In genomic region chr1:246622035-246622652, GRCh38 we compare ENCODE assay signal across 21 cellular contexts. TPM values are rescaled to one million over a fixed set of nuclear protein-coding genes. Genes with fewer than 3 reads are reported as not detected.
DNase-seq lines count a peak whose midpoint lies in the region; ATAC-seq and TF ChIP-seq lines count a peak whose summit lies in the region.
"Had no signal": no experiment of that assay in that cellular context is flagged by ENCODE, and none has a peak within 500 bp of the region (broad histone marks: within the 10 kb centered on the region; RNA-seq: fewer than 3 reads in every experiment).

No MANE protein-coding gene starts in this region.

- H2AFZ ChIP-seq in fibroblast of lung (ENCODE audit: low read length): no peak overlapping the region

- no peaks in the 10 kb centered on the region for H3K27me3 Mint-ChIP-seq in activated CD4-positive, alpha-beta T cell treated with anti-CD3 and anti-CD28 coated beads for 36 hours
- H3K27me3 Mint-ChIP-seq in progenitor cell of endocrine pancreas: no peaks in the 10 kb centered on the region
- H3K27me3 Mint-ChIP-seq: activated CD4-positive, alpha-beta memory T cell treated with anti-CD3 and anti-CD28 coated beads, Interleukin-2, amount 10 ng/mL, durations not matched to agents 7 days and 5 days; activated naive CD4-positive, alpha-beta T cell treated with anti-CD3 and anti-CD28 coated beads, Interleukin-2, amount 50 U/mL, for 24 hours; brain; naive B cell had no signal

- H3K27ac Mint-ChIP-seq in activated CD4-positive, alpha-beta T cell treated with anti-CD3 and anti-CD28 coated beads for 36 hours: peak overlapping the region; percentile 73
- H3K27ac Mint-ChIP-seq in progenitor cell of endocrine pancreas: peak overlapping the region; percentile 88
- H3K27ac Mint-ChIP-seq: activated CD4-positive, alpha-beta memory T cell treated with anti-CD3 and anti-CD28 coated beads, Interleukin-2, amount 10 ng/mL, durations not matched to agents 7 days and 5 days; activated naive CD4-positive, alpha-beta T cell treated with anti-CD3 and anti-CD28 coated beads, Interleukin-2, amount 50 U/mL, for 24 hours; T-helper 2 cell treated with Interferon-gamma antibody and Interleukin-4, amounts not matched to agents 5 μg/mL and 100 μg/mL, for 36 hours had no signal

- TF ChIP-seq CTCF in fibroblast of lung (conservative IDR thresholded peaks at IDR 0.05 in 1 of 2, IDR thresholded peaks at IDR 0.05 in 1 of 2; ENCODE audit: low read depth in 1 of 2, low read length in 2 of 2) (no peak), progenitor cell of endocrine pancreas (IDR thresholded peaks at IDR 0.05; ENCODE audit: unreplicated experiment) (no peak)

- peaks cover 27% of the 10 kb centered on the region for H3K36me3 Mint-ChIP-seq in activated CD4-positive, alpha-beta T cell treated with anti-CD3 and anti-CD28 coated beads for 36 hours (ENCODE audit: low read depth)
- H3K36me3 Mint-ChIP-seq in progenitor cell of endocrine pancreas (ENCODE audit: insufficient read depth): peaks cover 36% of the 10 kb centered on the region

- CTCF ChIA-PET in activated CD4-positive, alpha-beta T cell treated with anti-CD3 and anti-CD28 coated beads for 36 hours (lab: Charles Lee): interaction anchor here (1.0 to 1.2 kb wide), 3 partner anchors 22 to 63 kb away, joined by 3 to 4 read pairs (median 3); no protein-coding TSS in a partner anchor

- H3K9me3 ChIP-seq in fibroblast of lung (ENCODE audit: control insufficient read depth, insufficient read depth, low read depth, low read length): no peaks in the 10 kb centered on the region
- H3K9me3 ChIP-seq: BE2C, ovary had no signal

- H3K36me3 ChIP-seq in fibroblast of lung (ENCODE audit: control insufficient read depth, insufficient read depth, low read length): peaks cover 2% of the 10 kb centered on the region
- H3K36me3 ChIP-seq: ovary had no signal

- H3K4me3 Mint-ChIP-seq in activated CD4-positive, alpha-beta T cell treated with anti-CD3 and anti-CD28 coated beads for 36 hours: no peak overlapping the region
- no peak overlapping the region for H3K4me3 Mint-ChIP-seq in progenitor cell of endocrine pancreas (ENCODE audit: low read depth)
- H3K4me3 Mint-ChIP-seq: activated CD4-positive, alpha-beta memory T cell treated with anti-CD3 and anti-CD28 coated beads, Interleukin-2, amount 10 ng/mL, durations not matched to agents 7 days and 5 days; activated naive CD4-positive, alpha-beta T cell treated with anti-CD3 and anti-CD28 coated beads, Interleukin-2, amount 50 U/mL, for 24 hours; brain; immature natural killer cell; naive B cell; T-helper 2 cell treated with Interferon-gamma antibody and Interleukin-4, amounts not matched to agents 5 μg/mL and 100 μg/mL, for 36 hours had no signal

- no peak for DNase-seq in activated CD4-positive, alpha-beta T cell treated with anti-CD3 and anti-CD28 coated beads for 36 hours
- DNase-seq in activated CD4-positive, alpha-beta T cell treated with anti-CD3 and anti-CD28 coated beads for 1 hour: no peak
- DNase-seq in NCI-H460 (ENCODE audit: extremely low read depth, low read depth): peak; percentile 45
- peak; percentile 23 to 24 for DNase-seq in fibroblast of lung (ENCODE audit: low read depth in 2 of 2)
- DNase-seq in progenitor cell of endocrine pancreas (ENCODE audit: low spot score, unreplicated experiment): no peak
- DNase-seq in hypothalamus (lab: John Stamatoyannopoulos, UW): no peak
- DNase-seq: 8988T; activated CD4-positive, alpha-beta memory T cell treated with anti-CD3 and anti-CD28 coated beads, Interleukin-2, amount 10 ng/mL, durations not matched to agents 7 days and 5 days; BE2C; immature natural killer cell; naive B cell; NCI-H1436 treated with DMSO at 0.1 percent for 48 hours; NCI-H2171 treated with DMSO at 0.1 percent for 48 hours; ovary; stimulated activated CD4-positive, alpha-beta T cell treated with anti-CD3 and anti-CD28 coated beads, Interleukin-1b, Interleukin-23, amount 100 ng/mL, for 48 hours had no signal

- no peak for ATAC-seq in activated CD4-positive, alpha-beta T cell treated with anti-CD3 and anti-CD28 coated beads for 36 hours
- ATAC-seq in GM21619 (IDR thresholded peaks at IDR 0.05; ENCODE audit: unreplicated experiment): no peak
- ATAC-seq in GM19463 (IDR thresholded peaks at IDR 0.05; ENCODE audit: unreplicated experiment): no peak

- H3K4me1 ChIP-seq in fibroblast of lung (ENCODE audit: control insufficient read depth, extremely low read depth, insufficient read depth, low read length): peaks cover 4% of the 10 kb centered on the region
- H3K4me1 ChIP-seq: BE2C had no signal

- H3K9ac ChIP-seq in fibroblast of lung (ENCODE audit: insufficient read depth, low read length): no peak overlapping the region

- H3K4me2 ChIP-seq in fibroblast of lung (ENCODE audit: extremely low read depth, insufficient read depth, low read length): no peak overlapping the region

- H3K79me2 ChIP-seq in fibroblast of lung (ENCODE audit: control insufficient read depth, insufficient read depth, low read length): peaks cover 20% of the 10 kb centered on the region

- H4K20me1 ChIP-seq in fibroblast of lung (ENCODE audit: control insufficient read depth, extremely low read depth, insufficient read depth, low read length): no peaks in the 10 kb centered on the region

- no peak overlapping the region for H3K4me3 ChIP-seq in fibroblast of lung (replicated peaks in 1 of 4; ENCODE audit: control extremely low read depth in 1 of 4, insufficient read depth in 1 of 4, low read depth in 3 of 4, low read length in 4 of 4)
- H3K4me3 ChIP-seq: ovary had no signal

- no peak overlapping the region for H3K27ac ChIP-seq in fibroblast of lung (ENCODE audit: insufficient read depth, low read length)
- H3K27ac ChIP-seq: epithelial cell of prostate, ovary had no signal

- H3K4me1 Mint-ChIP-seq in activated CD4-positive, alpha-beta T cell treated with anti-CD3 and anti-CD28 coated beads for 36 hours: no peaks in the 10 kb centered on the region
- peaks cover 23% of the 10 kb centered on the region for H3K4me1 Mint-ChIP-seq in progenitor cell of endocrine pancreas (ENCODE audit: low read depth)
- H3K4me1 Mint-ChIP-seq: activated CD4-positive, alpha-beta memory T cell treated with anti-CD3 and anti-CD28 coated beads, Interleukin-2, amount 10 ng/mL, durations not matched to agents 7 days and 5 days had no signal

- POLR2A ChIA-PET in activated CD4-positive, alpha-beta T cell treated with anti-CD3 and anti-CD28 coated beads for 36 hours (lab: Charles Lee): no interaction called here

- H3K27me3 ChIP-seq in fibroblast of lung (ENCODE audit: control insufficient read depth, insufficient read depth, low read length): no peaks in the 10 kb centered on the region
- H3K27me3 ChIP-seq: BE2C, ovary had no signal

- no peaks in the 10 kb centered on the region for H3K9me3 Mint-ChIP-seq in activated CD4-positive, alpha-beta T cell treated with anti-CD3 and anti-CD28 coated beads for 36 hours (ENCODE audit: low read depth)
- peaks cover 8% of the 10 kb centered on the region for H3K9me3 Mint-ChIP-seq in progenitor cell of endocrine pancreas (ENCODE audit: low read depth)
- H3K9me3 Mint-ChIP-seq: activated CD4-positive, alpha-beta memory T cell treated with anti-CD3 and anti-CD28 coated beads, Interleukin-2, amount 10 ng/mL, durations not matched to agents 7 days and 5 days; activated naive CD4-positive, alpha-beta T cell treated with anti-CD3 and anti-CD28 coated beads, Interleukin-2, amount 50 U/mL, for 24 hours; brain; immature natural killer cell; naive B cell; T-helper 2 cell treated with Interferon-gamma antibody and Interleukin-4, amounts not matched to agents 5 μg/mL and 100 μg/mL, for 36 hours had no signal

- intact Hi-C loops in activated CD4-positive, alpha-beta T cell treated with anti-CD3 and anti-CD28 coated beads for 36 hours (cut with DNase I, micrococcal nuclease): no loop called here

RNA-seq across cellular contexts. Expression of gene CNST, which starts 55.9 kb away (rescaled TPM):
- total RNA-seq in activated CD4-positive, alpha-beta T cell treated with anti-CD3 and anti-CD28 coated beads for 36 hours: 10 to 100 TPM; 23.6 to 24.2 TPM
- total RNA-seq in NCI-H460 (2014; rRNA removed; shearing (Covaris generic)): 25.8 and 26.1 TPM in 2 replicates
- polyA plus RNA-seq in NCI-H460 (2014; cell fraction: nucleus; rRNA removed): 10.5 and 15.7 TPM in 2 replicates
- total RNA-seq in fibroblast of lung: 20.0 and 26.9 TPM in 2 replicates
- 20.2 and 33.9 TPM in 2 replicates for polyA plus RNA-seq in fibroblast of lung
- 12.6 and 18.7 TPM in 2 replicates for polyA plus RNA-seq in fibroblast of lung (2012)
- 5.6 and 11.3 TPM in 2 replicates for polyA minus RNA-seq in fibroblast of lung (ENCODE audit: low replicate concordance)
- 25.4 and 28.3 TPM in 2 replicates for total RNA-seq in progenitor cell of endocrine pancreas

RNA-seq across cellular contexts. Expression of gene TFB2M, which starts 56.1 kb away (rescaled TPM):
- 10 to 100 TPM; 14.1 to 17.3 TPM for total RNA-seq in activated CD4-positive, alpha-beta T cell treated with anti-CD3 and anti-CD28 coated beads for 36 hours
- total RNA-seq in NCI-H460 (2014; rRNA removed; shearing (Covaris generic)): 43.6 and 49.9 TPM in 2 replicates
- polyA plus RNA-seq in NCI-H460 (2014; cell fraction: nucleus; rRNA removed): 29.5 and 36.1 TPM in 2 replicates
- total RNA-seq in fibroblast of lung: 14.9 and 15.9 TPM in 2 replicates
- 20.1 and 22.3 TPM in 2 replicates for polyA plus RNA-seq in fibroblast of lung
- 12.9 and 14.7 TPM in 2 replicates for polyA plus RNA-seq in fibroblast of lung (2012)
- 0.94 and 1.4 TPM in 2 replicates for polyA minus RNA-seq in fibroblast of lung (ENCODE audit: low replicate concordance)
- 11.6 and 12.4 TPM in 2 replicates for total RNA-seq in progenitor cell of endocrine pancreas

Comparison
In these comparisons a context has a peak if more than half of its experiments do, and no peak if none do; other contexts are left out.
1. DNase-seq: peak in NCI-H460 (single experiment) and fibroblast of lung (2 of 2); none in activated CD4-positive, alpha-beta T cell treated with anti-CD3 and anti-CD28 coated beads for 36 hours (single experiment), activated CD4-positive, alpha-beta T cell treated with anti-CD3 and anti-CD28 coated beads for 1 hour (single experiment), progenitor cell of endocrine pancreas (single experiment) and hypothalamus (0 of 51).